In the genomic region with DNA sequence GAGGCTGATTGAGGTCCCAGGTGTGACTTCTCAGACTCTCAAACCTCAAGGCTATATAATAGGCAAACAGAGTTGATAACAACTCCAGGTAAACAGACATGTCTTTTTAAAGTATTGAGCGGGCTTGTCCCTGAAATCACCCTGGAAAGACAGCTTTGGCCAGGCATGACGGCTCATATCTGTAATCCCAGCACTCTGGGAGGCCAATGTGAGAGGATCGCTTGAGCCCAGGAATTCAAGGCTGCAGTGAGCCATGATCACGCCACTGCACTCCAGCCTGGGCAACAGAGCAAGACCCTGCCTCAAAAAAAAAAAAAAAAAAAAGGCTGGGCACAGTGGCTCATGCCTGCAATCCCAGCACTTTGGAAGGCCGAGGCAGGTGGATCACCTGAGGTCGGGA, we compare ENCODE assay signal across 8 cellular contexts. TPM values are rescaled to one million over a fixed set of nuclear protein-coding genes. Genes with fewer than 3 reads are reported as not detected.
DNase-seq lines count a peak whose midpoint lies in the region; ATAC-seq and TF ChIP-seq lines count a peak whose summit lies in the region.
"Not testable (repeated sequence)": the region's sequence is repeated elsewhere in the genome, so short reads cannot be mapped to it uniquely, and the experiment has no call there.

No MANE protein-coding gene starts in this region.

- CTCF ChIA-PET in Caco-2 (lab: Charles Lee) = interaction anchor here (0.6 kb wide), 2 partner anchors 15 to 30 kb away, joined by 3 to 4 read pairs; no protein-coding TSS in a partner anchor

- not testable (repeated sequence) for H3K36me3 Mint-ChIP-seq in Caco-2 (ENCODE audit: insufficient read depth, unreplicated experiment); neural progenitor cell

- not testable (repeated sequence) for H3K9ac ChIP-seq in neural progenitor cell; smooth muscle cell (ENCODE audit: low read depth)

- WGBS in esophagus, 2 donors = 63 to 72% methylated on average over 6 of the region's 6 CpGs
- 83% methylated on average over 6 of the region's 6 CpGs for WGBS in smooth muscle cell (ENCODE audit: low lambda C conversion rate)
- WGBS in stomach, 5 donors = 62 to 78% (median 63%) methylated on average over 6 of the region's 6 CpGs
- WGBS in upper lobe of left lung, 2 donors = 85 to 93% methylated on average over 6 of the region's 6 CpGs

- not testable (repeated sequence) for H3K4me3 ChIP-seq in Caco-2 (ENCODE audit: low read depth, low read length); ascending aorta; esophagus (ENCODE audit: low read depth in 1 of 2, low read length in 2 of 2); neural progenitor cell; smooth muscle cell; stomach; upper lobe of left lung

- peak overlapping the region; percentile 31 for H3K27ac Mint-ChIP-seq in Caco-2 (ENCODE audit: unreplicated experiment)
- H3K27ac Mint-ChIP-seq in neural progenitor cell = peak overlapping the region; percentile 69

- not testable (repeated sequence) for ATAC-seq in upper lobe of left lung (ENCODE audit: low FRiP score in 2 of 2)

- intact Hi-C loops in Caco-2 (cut with micrococcal nuclease; ENCODE audit: unreplicated experiment); ascending aorta (cut with DNase I); stomach (cut with DNase I; ENCODE audit: low total_unique reads): not testable (repeated sequence)

- not testable (repeated sequence) for TF ChIP-seq CTCF in Caco-2 (IDR thresholded peaks at IDR 0.05; ENCODE audit: insufficient read depth in 1 of 2, low read depth in 1 of 2, low read length in 1 of 2, severe bottlenecking in 1 of 2, unreplicated experiment in 1 of 2); VCaP (conservative IDR thresholded peaks at IDR 0.05); ascending aorta (IDR thresholded peaks at IDR 0.05); neural progenitor cell (IDR thresholded peaks at IDR 0.05); smooth muscle cell (IDR thresholded peaks at IDR 0.05; ENCODE audit: borderline replicate concordance, insufficient read depth, poor library complexity, severe bottlenecking); stomach (IDR thresholded peaks at IDR 0.05); upper lobe of left lung (IDR thresholded peaks at IDR 0.05)

- not testable (repeated sequence) for H3K4me3 Mint-ChIP-seq in Caco-2 (ENCODE audit: unreplicated experiment); neural progenitor cell

- H3K4me1 ChIP-seq in Caco-2 = not testable (repeated sequence)
- H3K4me1 ChIP-seq in ascending aorta (peaks cover under 1 to 32% of the 10 kb centered on the region in 2 donors), esophagus (ENCODE audit: control insufficient read depth in 2 of 2, insufficient read depth in 2 of 2, low read length in 1 of 2) (peaks cover 5 to 16% of the 10 kb centered on the region in 2 donors), neural progenitor cell (peaks cover 19% of the 10 kb centered on the region), smooth muscle cell (ENCODE audit: low read depth) (peaks cover 20% of the 10 kb centered on the region), stomach (peaks cover 29 to 63% (median 40%) of the 10 kb centered on the region in 4 donors), upper lobe of left lung (peaks cover 32 to 45% (median 41%) of the 10 kb centered on the region in 4 donors)

- not testable (repeated sequence) for H2AFZ ChIP-seq in neural progenitor cell (replicated peaks); smooth muscle cell (ENCODE audit: low read depth)

- not testable (repeated sequence) for H3K79me2 ChIP-seq in neural progenitor cell (ENCODE audit: low read depth)
- H3K79me2 ChIP-seq in smooth muscle cell (ENCODE audit: low read depth) = peaks cover 77% of the 10 kb centered on the region

- not testable (repeated sequence) for H3K9me3 Mint-ChIP-seq in Caco-2 (ENCODE audit: unreplicated experiment); neural progenitor cell

- not testable (repeated sequence) for H3K4me2 ChIP-seq in neural progenitor cell, smooth muscle cell

- not testable (repeated sequence) for DNase-seq in Caco-2; ascending aorta (ENCODE audit: low spot score in 2 of 2); neural progenitor cell (ENCODE audit: low spot score); smooth muscle cell (lab: John Stamatoyannopoulos, UW; ENCODE audit: unreplicated experiment); stomach; upper lobe of left lung

- not testable (repeated sequence) for TF ChIP-seq EP300 in stomach (IDR thresholded peaks at IDR 0.05); upper lobe of left lung (IDR thresholded peaks at IDR 0.05)

- peaks cover 83% of the 10 kb centered on the region for H4K20me1 ChIP-seq in neural progenitor cell (ENCODE audit: low read depth)
- H4K20me1 ChIP-seq in smooth muscle cell (ENCODE audit: low read depth) = peaks cover 17% of the 10 kb centered on the region

- H3F3A ChIP-seq in neural progenitor cell (ENCODE audit: low read depth) (peaks cover 26% of the 10 kb centered on the region), smooth muscle cell (ENCODE audit: low read depth) (peaks cover 11% of the 10 kb centered on the region)

- H3K27ac ChIP-seq in VCaP (peak overlapping the region; percentile 59), ascending aorta (peak overlapping the region; percentile 46 to 53), esophagus (ENCODE audit: low read depth in 2 of 2, low read length in 1 of 2) (peak overlapping the region; percentile 82 to 84), smooth muscle cell (ENCODE audit: low read depth) (peak overlapping the region; percentile 23), stomach (peak overlapping the region; percentile 21 to 77 (median 61)), upper lobe of left lung (peak overlapping the region; percentile 16 to 62 (median 37))
- H3K27ac ChIP-seq in neural progenitor cell = not testable (repeated sequence)

- not testable (repeated sequence) for H3K36me3 ChIP-seq in Caco-2 (ENCODE audit: control insufficient read depth, insufficient read depth, low read length); esophagus (ENCODE audit: control insufficient read depth in 2 of 2, insufficient read depth in 2 of 2, low read length in 1 of 2); neural progenitor cell; smooth muscle cell (ENCODE audit: low read depth); upper lobe of left lung
- H3K36me3 ChIP-seq in ascending aorta (peaks cover 0 to 17% of the 10 kb centered on the region in 2 donors), stomach (peaks cover 0 to 14% (median 5%) of the 10 kb centered on the region in 4 donors)

- H3K9me3 ChIP-seq in Caco-2; ascending aorta; esophagus (ENCODE audit: control insufficient read depth in 2 of 2, insufficient read depth in 1 of 2, low read depth in 1 of 2, low read length in 1 of 2); neural progenitor cell (ENCODE audit: low read depth); smooth muscle cell (replicated peaks; ENCODE audit: low read depth); stomach; upper lobe of left lung: not testable (repeated sequence)

- H3K4me1 Mint-ChIP-seq in Caco-2 (ENCODE audit: low read depth, unreplicated experiment) = not testable (repeated sequence)
- H3K4me1 Mint-ChIP-seq in neural progenitor cell = peaks cover 27% of the 10 kb centered on the region

- POLR2A ChIA-PET in Caco-2 (lab: Charles Lee) = not testable (repeated sequence)

- TF ChIP-seq POLR2A in stomach (IDR thresholded peaks at IDR 0.05); upper lobe of left lung (IDR thresholded peaks at IDR 0.05): not testable (repeated sequence)

- BruUV-seq in Caco-2 (replicated peaks; lab: Mats Ljungman, UMichigan) = not testable (repeated sequence)

- H3K27me3 ChIP-seq in Caco-2 (replicated peaks; ENCODE audit: control insufficient read depth, insufficient read depth, low read length); ascending aorta; esophagus (ENCODE audit: control insufficient read depth in 1 of 2, insufficient read depth in 2 of 2, low read length in 2 of 2); smooth muscle cell (ENCODE audit: low read depth); stomach; upper lobe of left lung: not testable (repeated sequence)
- peaks cover 100% of the 10 kb centered on the region for H3K27me3 ChIP-seq in neural progenitor cell

- H3K27me3 Mint-ChIP-seq in Caco-2 (ENCODE audit: insufficient read depth, unreplicated experiment); neural progenitor cell (ENCODE audit: insufficient read depth, low read depth): not testable (repeated sequence)

RNA-seq across cellular contexts. Expression of a gene that starts 4.9 kb away (rescaled TPM):
- total RNA-seq in Caco-2 (2022) (49.6 and 50.2 TPM in 2 replicates), ascending aorta (336 TPM), neural progenitor cell (ENCODE audit: low replicate concordance) (12.5 and 15.2 TPM in 2 replicates), smooth muscle cell (63.8 and 129 TPM in 2 replicates), stomach (100 to 1,000 TPM in 2 of 5 donors, 10 to 100 TPM in 3; 40.2 to 574 (median 71.4) TPM), upper lobe of left lung (100 to 1,000 TPM in 1 of 6 donors, 10 to 100 TPM in 5; 55.8 to 120 (median 74.8) TPM)
- polyA plus RNA-seq in esophagus (10 to 100 TPM; 12.4 to 14.2 TPM), smooth muscle cell (101 and 108 TPM in 2 replicates), stomach (10 to 100 TPM; 17.6 to 30.9 (median 25.4) TPM)
